ENCODE assay signal across 1 cellular context in genomic region chr6:168301648-168302398, GRCh38.
TF ChIP-seq lines count a peak whose summit lies in the region.

No MANE protein-coding gene starts in this region.

TF ChIP-seq in HepG2, 621 proteins besides CTCF, POLR2A, EP300 and RAD21 (continued from another document and continues in another):
- TF ChIP-seq, protein P1, sequence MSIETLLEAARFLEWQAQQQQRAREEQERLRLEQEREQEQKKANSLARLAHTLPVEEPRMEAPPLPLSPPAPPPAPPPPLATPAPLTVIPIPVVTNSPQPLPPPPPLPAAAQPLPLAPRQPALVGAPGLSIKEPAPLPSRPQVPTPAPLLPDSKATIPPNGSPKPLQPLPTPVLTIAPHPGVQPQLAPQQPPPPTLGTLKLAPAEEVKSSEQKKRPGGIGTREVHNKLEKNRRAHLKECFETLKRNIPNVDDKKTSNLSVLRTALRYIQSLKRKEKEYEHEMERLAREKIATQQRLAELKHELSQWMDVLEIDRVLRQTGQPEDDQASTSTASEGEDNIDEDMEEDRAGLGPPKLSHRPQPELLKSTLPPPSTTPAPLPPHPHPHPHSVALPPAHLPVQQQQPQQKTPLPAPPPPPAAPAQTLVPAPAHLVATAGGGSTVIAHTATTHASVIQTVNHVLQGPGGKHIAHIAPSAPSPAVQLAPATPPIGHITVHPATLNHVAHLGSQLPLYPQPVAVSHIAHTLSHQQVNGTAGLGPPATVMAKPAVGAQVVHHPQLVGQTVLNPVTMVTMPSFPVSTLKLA (IDR thresholded peaks at IDR 0.05): peak; percentile 16; the same call in 1 of the 2 replicates
- TF ChIP-seq ZNF446 (CRISPR knock-in tag; IDR thresholded peaks at IDR 0.05) (no peak), ZBTB42 (CRISPR knock-in tag; IDR thresholded peaks at IDR 0.05) (0 out of 2 replicates have a peak, but pooled peaks have one; percentile 49), ZNF616 (CRISPR knock-in tag; IDR thresholded peaks at IDR 0.05; ENCODE audit: low read depth) (no peak), ZBTB38 (CRISPR knock-in tag; IDR thresholded peaks at IDR 0.05) (no peak), ZNF362 (CRISPR knock-in tag; IDR thresholded peaks at IDR 0.05; ENCODE audit: borderline replicate concordance) (no peak; the same call in 1 of the 2 replicates), ZSCAN12 (CRISPR knock-in tag; IDR thresholded peaks at IDR 0.05) (peak; percentile 13; the same call in 1 of the 2 replicates), ZNF44 (CRISPR knock-in tag; IDR thresholded peaks at IDR 0.05) (no peak), ZNF766 (CRISPR knock-in tag; IDR thresholded peaks at IDR 0.05; ENCODE audit: borderline replicate concordance) (0 out of 2 replicates have a peak, but pooled peaks have one; percentile 74), RARG (CRISPR knock-in tag; IDR thresholded peaks at IDR 0.05; ENCODE audit: low read depth) (no peak), PPARG (CRISPR knock-in tag; conservative IDR thresholded peaks at IDR 0.05) (0 out of 2 replicates have a peak, but pooled peaks have one; percentile 14), HNRNPUL1 (IDR thresholded peaks at IDR 0.05; ENCODE audit: low read depth, low read length) (no peak), ATAD3A (CRISPR knock-in tag; IDR thresholded peaks at IDR 0.05) (no peak), NCOA1 (CRISPR knock-in tag; IDR thresholded peaks at IDR 0.05) (peak; percentile 69; the same call in 1 of the 2 replicates), SAP130 (CRISPR knock-in tag; IDR thresholded peaks at IDR 0.05; ENCODE audit: low read depth) (peak; percentile 70), SCMH1 (CRISPR knock-in tag; IDR thresholded peaks at IDR 0.05; ENCODE audit: borderline replicate concordance) (no peak), LCORL (IDR thresholded peaks at IDR 0.05) (no peak), LCORL (CRISPR knock-in tag; IDR thresholded peaks at IDR 0.05) (peak; percentile 93), ZMAT5 (CRISPR knock-in tag; IDR thresholded peaks at IDR 0.05; ENCODE audit: borderline replicate concordance, low read depth) (no peak), ZNF543 (CRISPR knock-in tag; IDR thresholded peaks at IDR 0.05) (peak; percentile 32; the same call in 1 of the 2 replicates), MTF1 (CRISPR knock-in tag; IDR thresholded peaks at IDR 0.05) (no peak), ZNF496 (CRISPR knock-in tag; IDR thresholded peaks at IDR 0.05; ENCODE audit: insufficient replicate concordance) (no peak), ZNF572 (CRISPR knock-in tag; IDR thresholded peaks at IDR 0.05) (no peak), BORCS8-MEF2B (CRISPR knock-in tag; IDR thresholded peaks at IDR 0.05) (no peak), IKZF4 (CRISPR knock-in tag; IDR thresholded peaks at IDR 0.05; ENCODE audit: borderline replicate concordance, low read depth, not compliant biosample characterization) (no peak), ZNF670 (CRISPR knock-in tag; IDR thresholded peaks at IDR 0.05; ENCODE audit: borderline replicate concordance) (0 out of 2 replicates have a peak, but pooled peaks have one; percentile 41), ZNF256 (CRISPR knock-in tag; conservative IDR thresholded peaks at IDR 0.05) (no peak), ZNF567 (CRISPR knock-in tag; IDR thresholded peaks at IDR 0.05; ENCODE audit: borderline replicate concordance) (no peak), FOSL1 (CRISPR knock-in tag; IDR thresholded peaks at IDR 0.05; ENCODE audit: borderline replicate concordance) (no peak), ZNF441 (CRISPR knock-in tag; IDR thresholded peaks at IDR 0.05; ENCODE audit: borderline replicate concordance) (peak; percentile 89), IRF2 (CRISPR knock-in tag; IDR thresholded peaks at IDR 0.05) (no peak; the same call in 1 of the 2 replicates), ZNF326 (CRISPR knock-in tag; IDR thresholded peaks at IDR 0.05; ENCODE audit: borderline replicate concordance) (no peak), ZSCAN21 (CRISPR knock-in tag; IDR thresholded peaks at IDR 0.05; ENCODE audit: borderline replicate concordance) (no peak; the same call in 1 of the 2 replicates), FOXK2 (IDR thresholded peaks at IDR 0.05) (0 out of 2 replicates have a peak, but pooled peaks have one; percentile 31), ZNF564 (CRISPR knock-in tag; IDR thresholded peaks at IDR 0.05) (0 out of 2 replicates have a peak, but pooled peaks have one; percentile 63), AHDC1 (CRISPR knock-in tag; IDR thresholded peaks at IDR 0.05; ENCODE audit: borderline replicate concordance) (peak; percentile 25; the same call in 1 of the 2 replicates)
- TF ChIP-seq, protein P2, sequence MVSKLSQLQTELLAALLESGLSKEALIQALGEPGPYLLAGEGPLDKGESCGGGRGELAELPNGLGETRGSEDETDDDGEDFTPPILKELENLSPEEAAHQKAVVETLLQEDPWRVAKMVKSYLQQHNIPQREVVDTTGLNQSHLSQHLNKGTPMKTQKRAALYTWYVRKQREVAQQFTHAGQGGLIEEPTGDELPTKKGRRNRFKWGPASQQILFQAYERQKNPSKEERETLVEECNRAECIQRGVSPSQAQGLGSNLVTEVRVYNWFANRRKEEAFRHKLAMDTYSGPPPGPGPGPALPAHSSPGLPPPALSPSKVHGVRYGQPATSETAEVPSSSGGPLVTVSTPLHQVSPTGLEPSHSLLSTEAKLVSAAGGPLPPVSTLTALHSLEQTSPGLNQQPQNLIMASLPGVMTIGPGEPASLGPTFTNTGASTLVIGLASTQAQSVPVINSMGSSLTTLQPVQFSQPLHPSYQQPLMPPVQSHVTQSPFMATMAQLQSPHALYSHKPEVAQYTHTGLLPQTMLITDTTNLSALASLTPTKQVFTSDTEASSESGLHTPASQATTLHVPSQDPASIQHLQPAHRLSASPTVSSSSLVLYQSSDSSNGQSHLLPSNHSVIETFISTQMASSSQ (IDR thresholded peaks at IDR 0.05; ENCODE audit: low read depth): peak; percentile 87
- TF ChIP-seq, protein P2 (CRISPR knock-in tag; IDR thresholded peaks at IDR 0.05; ENCODE audit: borderline replicate concordance): peak; percentile 93
- TF ChIP-seq, protein P3, sequence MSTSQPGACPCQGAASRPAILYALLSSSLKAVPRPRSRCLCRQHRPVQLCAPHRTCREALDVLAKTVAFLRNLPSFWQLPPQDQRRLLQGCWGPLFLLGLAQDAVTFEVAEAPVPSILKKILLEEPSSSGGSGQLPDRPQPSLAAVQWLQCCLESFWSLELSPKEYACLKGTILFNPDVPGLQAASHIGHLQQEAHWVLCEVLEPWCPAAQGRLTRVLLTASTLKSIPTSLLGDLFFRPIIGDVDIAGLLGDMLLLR (CRISPR knock-in tag; IDR thresholded peaks at IDR 0.05): peak; percentile 37; the same call in 1 of the 2 replicates
- TF ChIP-seq, protein P4, sequence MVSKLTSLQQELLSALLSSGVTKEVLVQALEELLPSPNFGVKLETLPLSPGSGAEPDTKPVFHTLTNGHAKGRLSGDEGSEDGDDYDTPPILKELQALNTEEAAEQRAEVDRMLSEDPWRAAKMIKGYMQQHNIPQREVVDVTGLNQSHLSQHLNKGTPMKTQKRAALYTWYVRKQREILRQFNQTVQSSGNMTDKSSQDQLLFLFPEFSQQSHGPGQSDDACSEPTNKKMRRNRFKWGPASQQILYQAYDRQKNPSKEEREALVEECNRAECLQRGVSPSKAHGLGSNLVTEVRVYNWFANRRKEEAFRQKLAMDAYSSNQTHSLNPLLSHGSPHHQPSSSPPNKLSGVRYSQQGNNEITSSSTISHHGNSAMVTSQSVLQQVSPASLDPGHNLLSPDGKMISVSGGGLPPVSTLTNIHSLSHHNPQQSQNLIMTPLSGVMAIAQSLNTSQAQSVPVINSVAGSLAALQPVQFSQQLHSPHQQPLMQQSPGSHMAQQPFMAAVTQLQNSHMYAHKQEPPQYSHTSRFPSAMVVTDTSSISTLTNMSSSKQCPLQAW (CRISPR knock-in tag; IDR thresholded peaks at IDR 0.05): peak; percentile 89
- TF ChIP-seq, protein P5, sequence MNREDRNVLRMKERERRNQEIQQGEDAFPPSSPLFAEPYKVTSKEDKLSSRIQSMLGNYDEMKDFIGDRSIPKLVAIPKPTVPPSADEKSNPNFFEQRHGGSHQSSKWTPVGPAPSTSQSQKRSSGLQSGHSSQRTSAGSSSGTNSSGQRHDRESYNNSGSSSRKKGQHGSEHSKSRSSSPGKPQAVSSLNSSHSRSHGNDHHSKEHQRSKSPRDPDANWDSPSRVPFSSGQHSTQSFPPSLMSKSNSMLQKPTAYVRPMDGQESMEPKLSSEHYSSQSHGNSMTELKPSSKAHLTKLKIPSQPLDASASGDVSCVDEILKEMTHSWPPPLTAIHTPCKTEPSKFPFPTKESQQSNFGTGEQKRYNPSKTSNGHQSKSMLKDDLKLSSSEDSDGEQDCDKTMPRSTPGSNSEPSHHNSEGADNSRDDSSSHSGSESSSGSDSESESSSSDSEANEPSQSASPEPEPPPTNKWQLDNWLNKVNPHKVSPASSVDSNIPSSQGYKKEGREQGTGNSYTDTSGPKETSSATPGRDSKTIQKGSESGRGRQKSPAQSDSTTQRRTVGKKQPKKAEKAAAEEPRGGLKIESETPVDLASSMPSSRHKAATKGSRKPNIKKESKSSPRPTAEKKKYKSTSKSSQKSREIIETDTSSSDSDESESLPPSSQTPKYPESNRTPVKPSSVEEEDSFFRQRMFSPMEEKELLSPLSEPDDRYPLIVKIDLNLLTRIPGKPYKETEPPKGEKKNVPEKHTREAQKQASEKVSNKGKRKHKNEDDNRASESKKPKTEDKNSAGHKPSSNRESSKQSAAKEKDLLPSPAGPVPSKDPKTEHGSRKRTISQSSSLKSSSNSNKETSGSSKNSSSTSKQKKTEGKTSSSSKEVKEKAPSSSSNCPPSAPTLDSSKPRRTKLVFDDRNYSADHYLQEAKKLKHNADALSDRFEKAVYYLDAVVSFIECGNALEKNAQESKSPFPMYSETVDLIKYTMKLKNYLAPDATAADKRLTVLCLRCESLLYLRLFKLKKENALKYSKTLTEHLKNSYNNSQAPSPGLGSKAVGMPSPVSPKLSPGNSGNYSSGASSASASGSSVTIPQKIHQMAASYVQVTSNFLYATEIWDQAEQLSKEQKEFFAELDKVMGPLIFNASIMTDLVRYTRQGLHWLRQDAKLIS (CRISPR knock-in tag; IDR thresholded peaks at IDR 0.05): no peak
- TF ChIP-seq, protein P6, sequence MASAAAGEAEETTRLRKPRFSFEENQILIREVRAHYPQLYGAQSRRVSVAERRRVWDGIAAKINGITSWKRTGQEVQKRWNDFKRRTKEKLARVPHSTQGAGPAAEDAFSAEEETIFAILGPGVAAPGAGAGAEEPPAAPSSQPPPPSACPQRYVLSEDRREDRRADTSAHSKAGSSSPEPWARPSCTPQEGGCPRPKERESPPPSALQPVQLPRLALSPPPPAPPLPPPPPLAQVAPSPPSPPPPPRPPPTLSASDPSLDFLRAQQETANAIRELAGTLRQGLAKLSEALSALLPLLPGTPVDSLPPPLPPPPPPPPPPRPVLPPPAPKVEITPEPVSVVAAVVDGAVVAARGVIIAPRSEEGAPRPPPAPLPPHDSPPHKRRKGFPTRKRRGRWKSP (CRISPR knock-in tag; IDR thresholded peaks at IDR 0.05): peak; percentile 83; the same call in 1 of the 2 replicates
